In the genomic region with DNA sequence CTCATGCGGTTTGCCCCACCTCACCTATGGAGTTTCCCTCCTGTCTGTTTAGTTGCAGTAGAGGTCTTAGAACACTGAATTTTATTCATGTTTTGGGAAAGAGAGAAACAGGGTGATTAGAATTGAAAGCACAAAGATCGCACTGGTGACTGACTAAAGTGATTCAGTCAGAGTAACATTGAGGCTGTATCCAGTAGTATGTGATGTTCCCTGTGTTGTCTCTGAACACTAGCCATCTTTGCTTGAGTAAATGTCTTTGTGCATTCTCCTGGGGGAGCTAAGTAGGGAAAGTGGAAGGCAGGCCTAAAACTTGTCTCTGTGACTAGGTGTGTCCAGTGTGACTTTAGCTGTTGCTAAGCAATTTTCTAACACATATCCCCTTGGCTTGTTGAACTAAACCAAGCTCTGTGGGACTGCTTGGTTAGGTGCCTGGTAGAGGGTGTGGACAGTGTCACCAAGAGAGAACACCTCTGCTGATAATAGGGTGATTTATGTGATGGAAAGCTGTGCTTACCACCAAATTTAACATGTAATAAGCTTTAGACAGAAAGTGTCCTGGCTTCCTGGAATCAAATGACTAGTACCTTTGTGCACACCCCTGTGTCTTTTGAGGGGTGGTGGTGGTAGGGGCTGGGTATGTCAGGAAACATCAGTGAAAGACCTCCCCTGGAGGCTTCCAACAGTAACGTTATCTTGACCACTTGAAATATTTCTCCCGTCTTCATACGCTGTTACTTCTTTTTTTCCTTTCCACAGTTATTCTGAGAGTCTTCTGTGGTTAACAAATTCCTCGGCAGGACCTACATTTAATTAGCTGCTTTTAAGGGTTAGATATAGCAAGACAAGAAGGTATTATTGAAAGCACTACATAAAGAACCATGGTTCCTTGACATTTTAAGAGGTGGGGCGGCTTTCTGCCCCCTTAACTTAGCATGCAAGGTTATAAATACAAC, we compare ENCODE assay signal across 13 cellular contexts. TPM values are rescaled to one million over a fixed set of nuclear protein-coding genes. Genes with fewer than 3 reads are reported as not detected.
DNase-seq lines count a peak whose midpoint lies in the region; FAIRE-seq and TF ChIP-seq lines count a peak whose summit lies in the region.
"Had no signal": no experiment of that assay in that cellular context is flagged by ENCODE, and none has a peak within 500 bp of the region (broad histone marks: within the 10 kb centered on the region; RNA-seq: fewer than 3 reads in every experiment).

No MANE protein-coding gene starts in this region.

- WGBS in GM23248 (ENCODE audit: low coverage in 1 of 2, low lambda C conversion rate in 2 of 2, missing lambda C conversion rate in 2 of 2), 2 experiments, result 75% methylated on average over 7 of the region's 7 CpGs
- 90 to 93% methylated on average over 5 to 7 of the region's 7 CpGs for WGBS in endodermal cell (ENCODE audit: insufficient coverage in 1 of 2, insufficient read length in 1 of 2), 2 experiments

- H3K27ac ChIP-seq in GM23248 (peak overlapping the region; percentile 82), astrocyte (ENCODE audit: low read depth, low read length) (no peak overlapping the region), left ventricle myocardium inferior (replicated peaks) (peak overlapping the region; percentile 68), skin epidermis (peak overlapping the region in 11 of 21 experiments; percentile 10 to 59 (median 37)), endodermal cell (ENCODE audit: low read depth, low read length) (no peak overlapping the region)
- H3K27ac ChIP-seq: PC-9 had no signal

- no peak overlapping the region for H2AFZ ChIP-seq in GM23248
- no peak overlapping the region for H2AFZ ChIP-seq in astrocyte (ENCODE audit: low read depth, low read length)
- H2AFZ ChIP-seq: PC-9 had no signal

- H3K27ac Mint-ChIP-seq in astrocyte (ENCODE audit: unreplicated experiment) (peak overlapping the region; percentile 37), endodermal cell (no peak overlapping the region)

- H3K4me2 ChIP-seq in GM23248 (ENCODE audit: unreplicated experiment) (peak overlapping the region; percentile 72), astrocyte (ENCODE audit: low read length) (no peak overlapping the region)
- H3K4me2 ChIP-seq: PC-9 had no signal

- H3K27me3 Mint-ChIP-seq in astrocyte (ENCODE audit: low read depth, unreplicated experiment) (no peaks in the 10 kb centered on the region), endodermal cell (ENCODE audit: insufficient read depth) (no peaks in the 10 kb centered on the region)

- no peak overlapping the region for H3K4me3 ChIP-seq in GM23248
- H3K4me3 ChIP-seq in astrocyte (ENCODE audit: insufficient read depth, low read depth, low read length), result no peak overlapping the region
- no peak overlapping the region for H3K4me3 ChIP-seq in left ventricle myocardium inferior
- H3K4me3 ChIP-seq in skin epidermis, result no peak overlapping the region
- H3K4me3 ChIP-seq in endodermal cell (ENCODE audit: low read length), result no peak overlapping the region
- H3K4me3 ChIP-seq: PC-9 had no signal

- H4K20me1 ChIP-seq in GM23248 (ENCODE audit: insufficient read depth) (no peaks in the 10 kb centered on the region), astrocyte (ENCODE audit: insufficient read depth, low read length) (peaks cover 32% of the 10 kb centered on the region)

- H3K27me3 ChIP-seq in GM23248 (replicated peaks; ENCODE audit: insufficient read depth), result no peaks in the 10 kb centered on the region
- no peaks in the 10 kb centered on the region for H3K27me3 ChIP-seq in astrocyte (ENCODE audit: insufficient read depth, low read length)
- no peaks in the 10 kb centered on the region for H3K27me3 ChIP-seq in left ventricle myocardium inferior (ENCODE audit: low read depth)
- H3K27me3 ChIP-seq in endodermal cell (ENCODE audit: control insufficient read depth, insufficient read depth, low read length, poor library complexity, severe bottlenecking), result no peaks in the 10 kb centered on the region

- H3K4me1 Mint-ChIP-seq in astrocyte (ENCODE audit: low read depth, unreplicated experiment) (peaks cover 31% of the 10 kb centered on the region), endodermal cell (peaks cover 18% of the 10 kb centered on the region)

- H3K9ac ChIP-seq in GM23248 (peak overlapping the region; percentile 55), astrocyte (ENCODE audit: low read length) (no peak overlapping the region), endodermal cell (ENCODE audit: extremely low read depth, low read length, poor library complexity, severe bottlenecking) (no peak overlapping the region)

- H3K4me3 Mint-ChIP-seq in astrocyte (ENCODE audit: unreplicated experiment), result no peak overlapping the region
- H3K4me3 Mint-ChIP-seq in endodermal cell, result no peak overlapping the region

- H3F3A ChIP-seq in GM23248 (ENCODE audit: insufficient read depth), result peaks cover 57% of the 10 kb centered on the region

- TF ChIP-seq CTCF in astrocyte (IDR thresholded peaks at IDR 0.05; ENCODE audit: insufficient read depth, low read depth, low read length), result no peak
- no peak for TF ChIP-seq CTCF in left ventricle myocardium inferior (IDR thresholded peaks at IDR 0.05; ENCODE audit: borderline replicate concordance)
- no peak for TF ChIP-seq CTCF in endodermal cell (conservative IDR thresholded peaks at IDR 0.05)

- no peaks in the 10 kb centered on the region for H3K9me2 ChIP-seq in GM23248 (ENCODE audit: insufficient read depth)

- H3K9me3 Mint-ChIP-seq in astrocyte (ENCODE audit: unreplicated experiment), result no peaks in the 10 kb centered on the region
- H3K9me3 Mint-ChIP-seq in endodermal cell, result peaks cover 12% of the 10 kb centered on the region

- in situ Hi-C loops in GM23248 (cut with MboI) (no loop called here), KBM-7 (cut with MboI; ENCODE audit: low pct_unique_long_range_greater_than_20kb, low sequenced_read_pairs) (no loop called here), ACHN (cut with HindIII; ENCODE audit: low pct_ligation_motif_present, low pct_unique_long_range_greater_than_20kb, low sequenced_read_pairs) (loop anchor here (25.0 kb wide), 1 partner anchor 189 kb away; no protein-coding TSS in a partner anchor)

- DNase-seq in GM23248, result peak; percentile 46
- DNase-seq in astrocyte (ENCODE audit: low read depth), result peak; percentile 51
- no peak for DNase-seq in left ventricle myocardium inferior
- no peak for DNase-seq in KBM-7
- DNase-seq in ACHN, result no peak
- DNase-seq in endodermal cell, result no peak
- DNase-seq in activated CD4-positive, alpha-beta T cell treated with anti-CD3 and anti-CD28 coated beads, Interleukin-2, amount 50 U/mL, for 4 hours, result no peak
- DNase-seq: activated effector memory CD4-positive, alpha-beta T cell treated with Interleukin-2 at 50 U/mL for 16 hours; DMS153; PC-9; stimulated activated CD4-positive, alpha-beta T cell treated with anti-CD3 and anti-CD28 coated beads, Interleukin-2, amount 100 ng/mL, for 48 hours had no signal

- FAIRE-seq in astrocyte (lab: Jason Lieb, UNC), result no peak
- FAIRE-seq: TTC549 had no signal

- peaks cover 86% of the 10 kb centered on the region for H3K79me2 ChIP-seq in GM23248 (ENCODE audit: insufficient read depth)
- H3K79me2 ChIP-seq in astrocyte (ENCODE audit: insufficient read depth, low read length), result peaks cover 32% of the 10 kb centered on the region

- intact Hi-C loops in left ventricle myocardium inferior (cut with micrococcal nuclease), result no loop called here

- H3K36me3 Mint-ChIP-seq in astrocyte (ENCODE audit: low read depth, unreplicated experiment), result peaks cover 37% of the 10 kb centered on the region
- peaks cover 63% of the 10 kb centered on the region for H3K36me3 Mint-ChIP-seq in endodermal cell (ENCODE audit: low read depth)

- H3K9me3 ChIP-seq in GM23248 (ENCODE audit: low read depth) (no peaks in the 10 kb centered on the region), astrocyte (ENCODE audit: insufficient read depth, low read depth, low read length) (peaks cover 3% of the 10 kb centered on the region), left ventricle myocardium inferior (replicated peaks) (no peaks in the 10 kb centered on the region), endodermal cell (ENCODE audit: control insufficient read depth, low read length) (peaks cover 19% of the 10 kb centered on the region)

- H3K4me1 ChIP-seq in GM23248 (ENCODE audit: insufficient read depth), result peaks cover 34% of the 10 kb centered on the region
- H3K4me1 ChIP-seq in astrocyte (ENCODE audit: insufficient read depth, low read length), result no peaks in the 10 kb centered on the region
- peaks cover 65% of the 10 kb centered on the region for H3K4me1 ChIP-seq in left ventricle myocardium inferior
- peaks cover 3% of the 10 kb centered on the region for H3K4me1 ChIP-seq in endodermal cell (ENCODE audit: control insufficient read depth, insufficient read depth, low read length)

- H3K36me3 ChIP-seq in GM23248 (ENCODE audit: low read depth) (peaks cover 16% of the 10 kb centered on the region; the same call in 1 of the 2 replicates), astrocyte (ENCODE audit: insufficient read depth, low read length) (peaks cover 16% of the 10 kb centered on the region), left ventricle myocardium inferior (peaks cover 20% of the 10 kb centered on the region), endodermal cell (ENCODE audit: control insufficient read depth, insufficient read depth, low read length) (peaks cover 58% of the 10 kb centered on the region)

RNA-seq across cellular contexts. Expression of a gene that starts 34.3 kb away (rescaled TPM):
- 151 and 168 TPM in 2 replicates for total RNA-seq in GM23248 (2014; rRNA removed; shearing (Covaris generic))
- 180 TPM in 2 replicates for polyA plus RNA-seq in GM23248 (2016; fragmentation: Nextera tagmentation; extraction: Ambion mirVana)
- 314 and 322 TPM in 2 replicates for total RNA-seq in astrocyte
- total RNA-seq in left ventricle myocardium inferior, result 394 TPM
- total RNA-seq in endodermal cell, result 100 to 1,000 TPM; 104 to 136 TPM
- 118 TPM for polyA plus RNA-seq in endodermal cell (2013, experiment 1 of 2)
- polyA plus RNA-seq in endodermal cell (2013, experiment 2 of 2), result 86.8 TPM

Comparison
In these comparisons a context has a peak if more than half of its experiments do, and no peak if none do; other contexts are left out.
1. DNase-seq: peak in GM23248 (single experiment) and astrocyte (single experiment); none in left ventricle myocardium inferior (single experiment), KBM-7 (single experiment), ACHN (single experiment), endodermal cell (single experiment) and activated CD4-positive, alpha-beta T cell treated with anti-CD3 and anti-CD28 coated beads, Interleukin-2, amount 50 U/mL, for 4 hours (0 of 2).
2. H3K27ac ChIP-seq: peak in GM23248 (single experiment), left ventricle myocardium inferior (single experiment) and skin epidermis (11 of 21); none in astrocyte (single experiment) and endodermal cell (single experiment).